In genomic region chr12:116157845-116158267, GRCh38 we compare ENCODE assay signal across 19 cellular contexts.
DNase-seq lines count a peak whose midpoint lies in the region; ATAC-seq lines count a peak whose summit lies in the region.
"Had no signal": no experiment of that assay in that cellular context is flagged by ENCODE, and none has a peak within 500 bp of the region (broad histone marks: within the 10 kb centered on the region; RNA-seq: fewer than 3 reads in every experiment).

No MANE protein-coding gene starts in this region.

- DNase-seq in NCI-H2171 treated with DMSO at 0.1 percent for 48 hours (lab: John Stamatoyannopoulos, UW) (peak; percentile 50), NCI-H2171 (lab: John Stamatoyannopoulos, UW) (no peak), NCI-H2029 (lab: John Stamatoyannopoulos, UW) (peak; percentile 72), T-helper 17 cell (no peak), SIG-M5 (lab: John Stamatoyannopoulos, UW) (no peak), anterior cingulate cortex (lab: John Stamatoyannopoulos, UW) (no peak)
- DNase-seq in natural killer cell treated with Interleukin-12 subunit alpha and Interleukin-12 subunit beta and Interleukin-15 and Interleukin-18, amount 100 ng/mL, for 72 hours (ENCODE audit: low spot score), result no peak
- DNase-seq: activated CD8-positive, alpha-beta memory T cell treated with anti-CD3 and anti-CD28 coated beads, Interleukin-2, amount 50 U/mL, for 48 hours; activated naive CD4-positive, alpha-beta T cell treated with anti-CD3 and anti-CD28 coated beads, Interleukin-2, amount 50 U/mL, for 16 hours; CD4-positive, alpha-beta memory T cell; effector CD8-positive, alpha-beta T cell; H7; hippocampal formation; left colon; Peyer's patch; SW 1271; upper lobe of right lung had no signal

- H3K9me3 ChIP-seq in T-helper 17 cell (ENCODE audit: control insufficient read depth, low read length, poor library complexity, severe bottlenecking), result no peaks in the 10 kb centered on the region
- H3K9me3 ChIP-seq: Peyer's patch, upper lobe of right lung had no signal

- H3K4me3 Mint-ChIP-seq in T-helper 17 cell, result peak overlapping the region; percentile 47
- peak overlapping the region; percentile 40 for H3K4me3 Mint-ChIP-seq in natural killer cell treated with Interleukin-12 subunit alpha and Interleukin-12 subunit beta and Interleukin-15 and Interleukin-18, amount 100 ng/mL, for 72 hours
- H3K4me3 Mint-ChIP-seq: stimulated activated memory B cell treated with anti-CD40 and anti-IgM and Interleukin-4, amounts not matched to agents 10 μg/mL and 1 μg/mL and 100 μg/mL, for 72 hours had no signal

- no peaks in the 10 kb centered on the region for H3K9me3 Mint-ChIP-seq in natural killer cell treated with Interleukin-12 subunit alpha and Interleukin-12 subunit beta and Interleukin-15 and Interleukin-18, amount 100 ng/mL, for 72 hours
- H3K9me3 Mint-ChIP-seq: CD4-positive, alpha-beta memory T cell; stimulated activated memory B cell treated with anti-CD40 and anti-IgM and Interleukin-4, amounts not matched to agents 10 μg/mL and 1 μg/mL and 100 μg/mL, for 72 hours had no signal

- ATAC-seq in T-helper 17 cell (no peak), HG02571 (IDR thresholded peaks at IDR 0.05; ENCODE audit: unreplicated experiment) (no peak)
- no peak for ATAC-seq in natural killer cell treated with Interleukin-12 subunit alpha and Interleukin-12 subunit beta and Interleukin-15 and Interleukin-18, amount 100 ng/mL, for 72 hours
- ATAC-seq: left colon; stimulated activated memory B cell treated with anti-CD40 and anti-IgM and Interleukin-4, amounts not matched to agents 10 μg/mL and 1 μg/mL and 100 μg/mL, for 72 hours; upper lobe of right lung had no signal

- H3K36me3 Mint-ChIP-seq in T-helper 17 cell (ENCODE audit: low read depth), result no peaks in the 10 kb centered on the region
- H3K36me3 Mint-ChIP-seq in natural killer cell treated with Interleukin-12 subunit alpha and Interleukin-12 subunit beta and Interleukin-15 and Interleukin-18, amount 100 ng/mL, for 72 hours, result no peaks in the 10 kb centered on the region
- H3K36me3 Mint-ChIP-seq: CD4-positive, alpha-beta memory T cell; stimulated activated memory B cell treated with anti-CD40 and anti-IgM and Interleukin-4, amounts not matched to agents 10 μg/mL and 1 μg/mL and 100 μg/mL, for 72 hours had no signal

- H3K27me3 Mint-ChIP-seq in T-helper 17 cell, result no peaks in the 10 kb centered on the region
- no peaks in the 10 kb centered on the region for H3K27me3 Mint-ChIP-seq in natural killer cell treated with Interleukin-12 subunit alpha and Interleukin-12 subunit beta and Interleukin-15 and Interleukin-18, amount 100 ng/mL, for 72 hours
- H3K27me3 Mint-ChIP-seq: CD4-positive, alpha-beta memory T cell; stimulated activated memory B cell treated with anti-CD40 and anti-IgM and Interleukin-4, amounts not matched to agents 10 μg/mL and 1 μg/mL and 100 μg/mL, for 72 hours had no signal

- peaks cover 40% of the 10 kb centered on the region for H3K4me1 Mint-ChIP-seq in T-helper 17 cell
- H3K4me1 Mint-ChIP-seq in natural killer cell treated with Interleukin-12 subunit alpha and Interleukin-12 subunit beta and Interleukin-15 and Interleukin-18, amount 100 ng/mL, for 72 hours (ENCODE audit: low read depth in 2 of 2), result peaks cover 42 to 44% of the 10 kb centered on the region in 2 donors

- H3K27ac Mint-ChIP-seq in T-helper 17 cell, result peak overlapping the region; percentile 79
- peak overlapping the region; percentile 5 to 77 for H3K27ac Mint-ChIP-seq in natural killer cell treated with Interleukin-12 subunit alpha and Interleukin-12 subunit beta and Interleukin-15 and Interleukin-18, amount 100 ng/mL, for 72 hours
- H3K27ac Mint-ChIP-seq: stimulated activated memory B cell treated with anti-CD40 and anti-IgM and Interleukin-4, amounts not matched to agents 10 μg/mL and 1 μg/mL and 100 μg/mL, for 72 hours had no signal

Comparison
In these comparisons a context has a peak if more than half of its experiments do, and no peak if none do; other contexts are left out.
1. DNase-seq: peak in NCI-H2171 treated with DMSO at 0.1 percent for 48 hours (single experiment) and NCI-H2029 (single experiment); none in NCI-H2171 (single experiment), T-helper 17 cell (0 of 3), natural killer cell treated with Interleukin-12 subunit alpha and Interleukin-12 subunit beta and Interleukin-15 and Interleukin-18, amount 100 ng/mL, for 72 hours (single experiment), SIG-M5 (single experiment) and anterior cingulate cortex (0 of 58).